1 cellular context compared by ENCODE assay signal in the genomic region with DNA sequence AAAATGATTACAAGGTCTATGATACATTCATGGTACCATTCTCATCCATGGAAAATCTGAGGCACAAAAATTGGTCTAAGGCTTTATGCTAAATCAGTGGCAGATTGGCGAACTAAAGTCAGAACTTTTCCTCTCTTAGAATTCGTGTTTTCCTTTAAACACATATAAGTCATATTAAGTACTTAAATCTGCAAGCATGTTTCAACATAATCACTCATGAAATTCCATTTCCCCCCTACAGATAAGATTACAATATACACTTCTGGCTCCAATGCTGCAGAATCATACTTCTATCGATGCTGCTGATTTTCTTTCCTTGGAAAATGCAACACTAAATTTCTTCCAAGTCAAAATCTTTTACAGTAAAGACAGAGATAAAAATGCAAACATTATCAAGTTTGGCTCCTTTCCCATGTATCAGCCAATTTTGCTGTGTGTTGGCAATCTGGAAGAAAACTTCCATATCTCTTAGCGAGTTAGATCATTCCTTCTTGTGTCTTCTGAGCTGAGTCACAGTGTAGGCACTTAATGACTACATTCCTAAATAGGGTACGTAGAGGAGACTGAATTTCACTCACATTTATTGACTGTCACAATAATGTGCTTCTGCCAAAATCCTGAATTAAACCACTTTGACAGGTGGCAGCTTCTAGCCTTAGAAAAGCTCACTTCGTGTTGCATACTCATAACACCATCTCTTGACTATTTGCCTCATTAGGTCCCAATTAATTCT.
TF ChIP-seq lines count a peak whose summit lies in the region.

No MANE protein-coding gene starts in this region.

TF ChIP-seq in GM23338, 12 proteins besides CTCF, POLR2A, EP300 and RAD21 (continued from another document):
- TF ChIP-seq, protein P1, sequence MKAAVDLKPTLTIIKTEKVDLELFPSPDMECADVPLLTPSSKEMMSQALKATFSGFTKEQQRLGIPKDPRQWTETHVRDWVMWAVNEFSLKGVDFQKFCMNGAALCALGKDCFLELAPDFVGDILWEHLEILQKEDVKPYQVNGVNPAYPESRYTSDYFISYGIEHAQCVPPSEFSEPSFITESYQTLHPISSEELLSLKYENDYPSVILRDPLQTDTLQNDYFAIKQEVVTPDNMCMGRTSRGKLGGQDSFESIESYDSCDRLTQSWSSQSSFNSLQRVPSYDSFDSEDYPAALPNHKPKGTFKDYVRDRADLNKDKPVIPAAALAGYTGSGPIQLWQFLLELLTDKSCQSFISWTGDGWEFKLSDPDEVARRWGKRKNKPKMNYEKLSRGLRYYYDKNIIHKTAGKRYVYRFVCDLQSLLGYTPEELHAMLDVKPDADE (IDR thresholded peaks at IDR 0.05) = no peak
- TF ChIP-seq, protein P2, sequence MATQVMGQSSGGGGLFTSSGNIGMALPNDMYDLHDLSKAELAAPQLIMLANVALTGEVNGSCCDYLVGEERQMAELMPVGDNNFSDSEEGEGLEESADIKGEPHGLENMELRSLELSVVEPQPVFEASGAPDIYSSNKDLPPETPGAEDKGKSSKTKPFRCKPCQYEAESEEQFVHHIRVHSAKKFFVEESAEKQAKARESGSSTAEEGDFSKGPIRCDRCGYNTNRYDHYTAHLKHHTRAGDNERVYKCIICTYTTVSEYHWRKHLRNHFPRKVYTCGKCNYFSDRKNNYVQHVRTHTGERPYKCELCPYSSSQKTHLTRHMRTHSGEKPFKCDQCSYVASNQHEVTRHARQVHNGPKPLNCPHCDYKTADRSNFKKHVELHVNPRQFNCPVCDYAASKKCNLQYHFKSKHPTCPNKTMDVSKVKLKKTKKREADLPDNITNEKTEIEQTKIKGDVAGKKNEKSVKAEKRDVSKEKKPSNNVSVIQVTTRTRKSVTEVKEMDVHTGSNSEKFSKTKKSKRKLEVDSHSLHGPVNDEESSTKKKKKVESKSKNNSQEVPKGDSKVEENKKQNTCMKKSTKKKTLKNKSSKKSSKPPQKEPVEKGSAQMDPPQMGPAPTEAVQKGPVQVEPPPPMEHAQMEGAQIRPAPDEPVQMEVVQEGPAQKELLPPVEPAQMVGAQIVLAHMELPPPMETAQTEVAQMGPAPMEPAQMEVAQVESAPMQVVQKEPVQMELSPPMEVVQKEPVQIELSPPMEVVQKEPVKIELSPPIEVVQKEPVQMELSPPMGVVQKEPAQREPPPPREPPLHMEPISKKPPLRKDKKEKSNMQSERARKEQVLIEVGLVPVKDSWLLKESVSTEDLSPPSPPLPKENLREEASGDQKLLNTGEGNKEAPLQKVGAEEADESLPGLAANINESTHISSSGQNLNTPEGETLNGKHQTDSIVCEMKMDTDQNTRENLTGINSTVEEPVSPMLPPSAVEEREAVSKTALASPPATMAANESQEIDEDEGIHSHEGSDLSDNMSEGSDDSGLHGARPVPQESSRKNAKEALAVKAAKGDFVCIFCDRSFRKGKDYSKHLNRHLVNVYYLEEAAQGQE (IDR thresholded peaks at IDR 0.05; ENCODE audit: unreplicated experiment) = no peak
- no peak for TF ChIP-seq STAT1 (IDR thresholded peaks at IDR 0.05; ENCODE audit: unreplicated experiment)
- no peak for TF ChIP-seq EZH2 (IDR thresholded peaks at IDR 0.05; ENCODE audit: low read depth, unreplicated experiment)
- no peak for TF ChIP-seq ZNF331 (CRISPR knock-in tag; IDR thresholded peaks at IDR 0.05; ENCODE audit: low read depth)
- TF ChIP-seq EZH2phosphoT487 (IDR thresholded peaks at IDR 0.05; ENCODE audit: unreplicated experiment) = no peak
